ENCODE assay signal across 8 cellular contexts in genomic region chr3:132641837-132642538, GRCh38. TPM values are rescaled to one million over a fixed set of nuclear protein-coding genes. Genes with fewer than 3 reads are reported as not detected.
DNase-seq lines count a peak whose midpoint lies in the region; ATAC-seq, FAIRE-seq and TF ChIP-seq lines count a peak whose summit lies in the region.

No MANE protein-coding gene starts in this region.

- no peak overlapping the region for H3K27ac ChIP-seq in CD4-positive, CD25-positive, alpha-beta regulatory T cell (ENCODE audit: insufficient read depth, low read length, poor library complexity, severe bottlenecking)
- H3K27ac ChIP-seq in brain microvascular endothelial cell: no peak overlapping the region
- H3K27ac ChIP-seq in keratinocyte (ENCODE audit: control insufficient read depth, insufficient read depth, low read length): no peak overlapping the region

- H2AFZ ChIP-seq in keratinocyte (ENCODE audit: control insufficient read depth, low read length): no peak overlapping the region

- no peak overlapping the region for H3K4me2 ChIP-seq in keratinocyte (ENCODE audit: control insufficient read depth, extremely low read depth, insufficient read depth, low read depth, low read length)

- no peaks in the 10 kb centered on the region for H3K79me2 ChIP-seq in keratinocyte (ENCODE audit: control insufficient read depth, insufficient read depth, low read length)

- TF ChIP-seq CTCF in brain microvascular endothelial cell (IDR thresholded peaks at IDR 0.05; ENCODE audit: low read depth, low read length, missing control alignments) (peak; percentile 50), keratinocyte (optimal IDR thresholded peaks at IDR 0.05 in 1 of 3, IDR thresholded peaks at IDR 0.05 in 1 of 3, conservative IDR thresholded peaks at IDR 0.05 in 1 of 3; ENCODE audit: extremely low read depth in 1 of 3, insufficient read depth in 2 of 3, low read length in 3 of 3) (peak in 2 of 3 experiments; percentile 40 to 42)

- H3K4me1 ChIP-seq in CD4-positive, CD25-positive, alpha-beta regulatory T cell (ENCODE audit: control insufficient read depth, insufficient read depth, low read length, poor library complexity, severe bottlenecking): no peaks in the 10 kb centered on the region
- peaks cover 20% of the 10 kb centered on the region for H3K4me1 ChIP-seq in keratinocyte (ENCODE audit: control insufficient read depth, extremely low read depth, insufficient read depth, low read length)

- in situ Hi-C loops in brain microvascular endothelial cell (cut with HindIII; ENCODE audit: low pct_ligation_motif_present, low sequenced_read_pairs): loop anchor here (25.0 kb wide), 1 partner anchor 105 kb away; no protein-coding TSS in a partner anchor

- H3K36me3 ChIP-seq in CD4-positive, CD25-positive, alpha-beta regulatory T cell (ENCODE audit: control insufficient read depth, insufficient read depth, low read length): peaks cover 25% of the 10 kb centered on the region
- H3K36me3 ChIP-seq in H7 (replicated peaks; ENCODE audit: control insufficient read depth, insufficient read depth, low read length) (peaks cover 4% of the 10 kb centered on the region), brain microvascular endothelial cell (replicated peaks) (no peaks in the 10 kb centered on the region), keratinocyte (ENCODE audit: control insufficient read depth in 2 of 2, extremely low read depth in 1 of 2, insufficient read depth in 2 of 2, low read length in 2 of 2) (no peaks in the 10 kb centered on the region)

- H3K27me3 ChIP-seq in CD4-positive, CD25-positive, alpha-beta regulatory T cell (ENCODE audit: control insufficient read depth, insufficient read depth, low read length): no peaks in the 10 kb centered on the region
- H3K27me3 ChIP-seq in H7 (ENCODE audit: control insufficient read depth, insufficient read depth, low read length): no peaks in the 10 kb centered on the region
- no peaks in the 10 kb centered on the region for H3K27me3 ChIP-seq in brain microvascular endothelial cell (replicated peaks)
- no peaks in the 10 kb centered on the region for H3K27me3 ChIP-seq in keratinocyte (ENCODE audit: control insufficient read depth, extremely low read depth, insufficient read depth, low read length)

- H3K27ac Mint-ChIP-seq in CD4-positive, CD25-positive, alpha-beta regulatory T cell: no peak overlapping the region

- H3K9me3 Mint-ChIP-seq in CD4-positive, CD25-positive, alpha-beta regulatory T cell: no peaks in the 10 kb centered on the region

- no peak for ATAC-seq in CD4-positive, CD25-positive, alpha-beta regulatory T cell (ENCODE audit: low read depth in 2 of 2)
- no peak for ATAC-seq in GM21786 (IDR thresholded peaks at IDR 0.05; ENCODE audit: unreplicated experiment)

- no peak overlapping the region for H3K9ac ChIP-seq in keratinocyte (ENCODE audit: control insufficient read depth, extremely low read depth, insufficient read depth, low read length)

- H3K27me3 Mint-ChIP-seq in CD4-positive, CD25-positive, alpha-beta regulatory T cell: no peaks in the 10 kb centered on the region

- dilution Hi-C loops in keratinocyte (cut with MboI; ENCODE audit: extremely low pct_ligation_motif_present, low sequenced_read_pairs): no loop called here

- H4K20me1 ChIP-seq in keratinocyte (ENCODE audit: control insufficient read depth, extremely low read depth, insufficient read depth, low read length): no peaks in the 10 kb centered on the region

- H3K4me1 Mint-ChIP-seq in CD4-positive, CD25-positive, alpha-beta regulatory T cell: peaks cover 0 to 10% (median 3%) of the 10 kb centered on the region in 4 donors

- no peaks in the 10 kb centered on the region for H3K9me1 ChIP-seq in keratinocyte (ENCODE audit: control insufficient read depth, extremely low read depth, insufficient read depth, low read length)

- no peaks in the 10 kb centered on the region for H3K9me3 ChIP-seq in CD4-positive, CD25-positive, alpha-beta regulatory T cell (ENCODE audit: control insufficient read depth in 2 of 2, low read length in 2 of 2)
- no peaks in the 10 kb centered on the region for H3K9me3 ChIP-seq in keratinocyte (ENCODE audit: control insufficient read depth, low read depth, low read length)

- peaks cover 17% of the 10 kb centered on the region for H3K36me3 Mint-ChIP-seq in CD4-positive, CD25-positive, alpha-beta regulatory T cell

- H3K4me3 ChIP-seq in CD4-positive, CD25-positive, alpha-beta regulatory T cell (ENCODE audit: low read depth, low read length): no peak overlapping the region
- H3K4me3 ChIP-seq in H7 (ENCODE audit: insufficient read depth, low read depth, low read length): no peak overlapping the region
- no peak overlapping the region for H3K4me3 ChIP-seq in brain microvascular endothelial cell (ENCODE audit: low read depth, low read length)
- no peak overlapping the region for H3K4me3 ChIP-seq in keratinocyte (ENCODE audit: control insufficient read depth in 2 of 3, extremely low read depth in 1 of 3, insufficient read depth in 2 of 3, low read depth in 1 of 3, low read length in 3 of 3)

- DNase-seq in CD4-positive, CD25-positive, alpha-beta regulatory T cell: peak in 2 of 3 donors; percentile 42 to 62
- DNase-seq in H7 (peak; percentile 52), NCI-H524 treated with DMSO at 0.1 percent for 48 hours (lab: John Stamatoyannopoulos, UW) (peak; percentile 22), brain microvascular endothelial cell (no peak), keratinocyte (ENCODE audit: low read depth, low spot score) (no peak), urothelium cell line (ENCODE audit: low spot score) (peak; percentile 40), 8988T (no peak)

- H3K4me3 Mint-ChIP-seq in CD4-positive, CD25-positive, alpha-beta regulatory T cell: no peak overlapping the region

- FAIRE-seq in keratinocyte (lab: Jason Lieb, UNC) (peak; percentile 41), urothelium cell line (lab: Jason Lieb, UNC) (no peak)

RNA-seq across cellular contexts. Expression of gene ACAD11, which starts 17.6 kb away (rescaled TPM):
- total RNA-seq in CD4-positive, CD25-positive, alpha-beta regulatory T cell: 27.5 TPM
- 1 to 10 TPM; 2.7 to 5.0 (median 4.0) TPM for polyA plus RNA-seq in CD4-positive, CD25-positive, alpha-beta regulatory T cell
- total RNA-seq in H7 (2014; rRNA removed; shearing (Covaris generic)): 7.2 and 11.8 TPM in 2 replicates
- 15.4 to 32.1 TPM (median 28.4 TPM) in 3 replicates for polyA plus RNA-seq in keratinocyte
- 5.0 TPM for polyA plus RNA-seq in keratinocyte (2011; ENCODE audit: low read depth)
- polyA plus RNA-seq in keratinocyte (2011; cell fraction: cytosol; rRNA removed): 6.6 and 9.4 TPM in 2 replicates
- polyA plus RNA-seq in keratinocyte (2011; cell fraction: nucleus; rRNA removed): 79.8 and 86.5 TPM in 2 replicates
- 10.4 and 11.9 TPM in 2 replicates for polyA plus RNA-seq in keratinocyte (2012; ENCODE audit: low replicate concordance)
- 14.3 to 42.5 TPM (median 16.6 TPM) in 3 replicates for polyA minus RNA-seq in keratinocyte
- polyA minus RNA-seq in keratinocyte (2011; cell fraction: cytosol; rRNA and poly(A)+ RNA removed): 13.4 TPM
- 24.7 and 49.5 TPM in 2 replicates for polyA minus RNA-seq in keratinocyte (2011; cell fraction: nucleus; rRNA and poly(A)+ RNA removed)

RNA-seq across cellular contexts. Expression of gene UBA5, which starts 18.1 kb away (rescaled TPM):
- total RNA-seq in CD4-positive, CD25-positive, alpha-beta regulatory T cell: 20.7 TPM
- 10 to 100 TPM; 25.2 to 34.4 (median 30.0) TPM for polyA plus RNA-seq in CD4-positive, CD25-positive, alpha-beta regulatory T cell
- 23.7 and 26.9 TPM in 2 replicates for total RNA-seq in H7 (2014; rRNA removed; shearing (Covaris generic))
- polyA plus RNA-seq in keratinocyte: 22.5 to 48.0 TPM (median 25.4 TPM) in 3 replicates
- 27.9 TPM for polyA plus RNA-seq in keratinocyte (2011; ENCODE audit: low read depth)
- 20.9 and 38.0 TPM in 2 replicates for polyA plus RNA-seq in keratinocyte (2011; cell fraction: cytosol; rRNA removed)
- 25.8 and 42.3 TPM in 2 replicates for polyA plus RNA-seq in keratinocyte (2011; cell fraction: nucleus; rRNA removed)
- polyA plus RNA-seq in keratinocyte (2012; ENCODE audit: low replicate concordance): 20.0 and 28.2 TPM in 2 replicates
- polyA minus RNA-seq in keratinocyte: 4.9 to 22.4 TPM (median 10.6 TPM) in 3 replicates
- polyA minus RNA-seq in keratinocyte (2011; cell fraction: cytosol; rRNA and poly(A)+ RNA removed): 37.8 TPM
- 27.1 and 34.6 TPM in 2 replicates for polyA minus RNA-seq in keratinocyte (2011; cell fraction: nucleus; rRNA and poly(A)+ RNA removed)

RNA-seq across cellular contexts. Expression of gene ACKR4, which starts 44.9 kb away (rescaled TPM):
- total RNA-seq in CD4-positive, CD25-positive, alpha-beta regulatory T cell: 0.27 TPM
- under 1 TPM in 2 of 4 donors, not detected in 2; 0.11 to 0.16 TPM for polyA plus RNA-seq in CD4-positive, CD25-positive, alpha-beta regulatory T cell
- total RNA-seq in H7 (2014; rRNA removed; shearing (Covaris generic)): not detected in 2 replicates
- polyA plus RNA-seq in keratinocyte: 0.14 to 0.67 TPM (median 0.57 TPM) in 3 replicates
- 0.31 TPM for polyA plus RNA-seq in keratinocyte (2011; ENCODE audit: low read depth)
- polyA plus RNA-seq in keratinocyte (2011; cell fraction: cytosol; rRNA removed): 0.06 and 0.11 TPM in 2 replicates
- 0.08 and 0.29 TPM in 2 replicates for polyA plus RNA-seq in keratinocyte (2011; cell fraction: nucleus; rRNA removed)
- 0.50 and 0.59 TPM in 2 replicates for polyA plus RNA-seq in keratinocyte (2012; ENCODE audit: low replicate concordance)
- 0.16 to 0.32 TPM in 2 of 3 replicates, not detected in the other for polyA minus RNA-seq in keratinocyte
- not detected for polyA minus RNA-seq in keratinocyte (2011; cell fraction: cytosol; rRNA and poly(A)+ RNA removed)
- polyA minus RNA-seq in keratinocyte (2011; cell fraction: nucleus; rRNA and poly(A)+ RNA removed): 0.47 TPM in 1 of 2 replicates, not detected in the other

Comparison
In these comparisons a context has a peak if more than half of its experiments do, and no peak if none do; other contexts are left out.
1. DNase-seq: peak in CD4-positive, CD25-positive, alpha-beta regulatory T cell (2 of 3), H7 (single experiment), NCI-H524 treated with DMSO at 0.1 percent for 48 hours (single experiment) and urothelium cell line (single experiment); none in brain microvascular endothelial cell (single experiment), keratinocyte (single experiment) and 8988T (single experiment).